1 cellular context compared by ENCODE assay signal in the genomic region with DNA sequence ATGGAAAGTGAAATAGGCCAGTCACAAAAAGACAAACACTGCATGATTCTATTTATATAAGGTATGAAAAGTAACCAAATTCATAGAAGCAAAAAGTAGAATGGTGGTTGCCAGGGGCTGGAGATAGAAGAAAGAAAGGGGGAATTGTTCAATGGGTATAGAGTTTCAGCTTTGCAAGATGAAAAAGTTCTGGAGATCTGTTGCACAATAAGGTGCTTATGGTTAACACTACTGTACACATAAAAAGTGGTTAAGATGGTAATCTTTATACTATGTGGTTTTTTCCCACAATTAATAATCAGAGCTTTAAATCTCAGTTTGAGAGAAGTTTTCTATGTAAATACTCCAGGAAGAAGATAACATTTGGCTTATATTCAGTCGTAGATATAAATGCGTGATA.
A peak's percentile ranks its signal among the peaks of the same experiment; 100 is the strongest.
TF ChIP-seq lines count a peak whose summit lies in the region.

No MANE protein-coding gene starts in this region.

TF ChIP-seq in HepG2, 621 proteins besides CTCF, POLR2A, EP300 and RAD21 (continued from another document):
- TF ChIP-seq, protein P1, sequence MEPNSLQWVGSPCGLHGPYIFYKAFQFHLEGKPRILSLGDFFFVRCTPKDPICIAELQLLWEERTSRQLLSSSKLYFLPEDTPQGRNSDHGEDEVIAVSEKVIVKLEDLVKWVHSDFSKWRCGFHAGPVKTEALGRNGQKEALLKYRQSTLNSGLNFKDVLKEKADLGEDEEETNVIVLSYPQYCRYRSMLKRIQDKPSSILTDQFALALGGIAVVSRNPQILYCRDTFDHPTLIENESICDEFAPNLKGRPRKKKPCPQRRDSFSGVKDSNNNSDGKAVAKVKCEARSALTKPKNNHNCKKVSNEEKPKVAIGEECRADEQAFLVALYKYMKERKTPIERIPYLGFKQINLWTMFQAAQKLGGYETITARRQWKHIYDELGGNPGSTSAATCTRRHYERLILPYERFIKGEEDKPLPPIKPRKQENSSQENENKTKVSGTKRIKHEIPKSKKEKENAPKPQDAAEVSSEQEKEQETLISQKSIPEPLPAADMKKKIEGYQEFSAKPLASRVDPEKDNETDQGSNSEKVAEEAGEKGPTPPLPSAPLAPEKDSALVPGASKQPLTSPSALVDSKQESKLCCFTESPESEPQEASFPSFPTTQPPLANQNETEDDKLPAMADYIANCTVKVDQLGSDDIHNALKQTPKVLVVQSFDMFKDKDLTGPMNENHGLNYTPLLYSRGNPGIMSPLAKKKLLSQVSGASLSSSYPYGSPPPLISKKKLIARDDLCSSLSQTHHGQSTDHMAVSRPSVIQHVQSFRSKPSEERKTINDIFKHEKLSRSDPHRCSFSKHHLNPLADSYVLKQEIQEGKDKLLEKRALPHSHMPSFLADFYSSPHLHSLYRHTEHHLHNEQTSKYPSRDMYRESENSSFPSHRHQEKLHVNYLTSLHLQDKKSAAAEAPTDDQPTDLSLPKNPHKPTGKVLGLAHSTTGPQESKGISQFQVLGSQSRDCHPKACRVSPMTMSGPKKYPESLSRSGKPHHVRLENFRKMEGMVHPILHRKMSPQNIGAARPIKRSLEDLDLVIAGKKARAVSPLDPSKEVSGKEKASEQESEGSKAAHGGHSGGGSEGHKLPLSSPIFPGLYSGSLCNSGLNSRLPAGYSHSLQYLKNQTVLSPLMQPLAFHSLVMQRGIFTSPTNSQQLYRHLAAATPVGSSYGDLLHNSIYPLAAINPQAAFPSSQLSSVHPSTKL (CRISPR knock-in tag; IDR thresholded peaks at IDR 0.05) = peak; percentile 24; the same call in 1 of the 2 replicates
- TF ChIP-seq GATAD2A (CRISPR knock-in tag; IDR thresholded peaks at IDR 0.05) (peak; percentile 22; the same call in 1 of the 2 replicates), RELA (CRISPR knock-in tag; IDR thresholded peaks at IDR 0.05) (no peak), BCL6 (CRISPR knock-in tag; IDR thresholded peaks at IDR 0.05) (peak; percentile 39), HMG20A (CRISPR knock-in tag; IDR thresholded peaks at IDR 0.05; ENCODE audit: borderline replicate concordance) (peak; percentile 60; the same call in 1 of the 2 replicates), CEBPB (IDR thresholded peaks at IDR 0.05; ENCODE audit: borderline replicate concordance, low read depth, low read length) (peak; percentile 74)
